In the genomic region with DNA sequence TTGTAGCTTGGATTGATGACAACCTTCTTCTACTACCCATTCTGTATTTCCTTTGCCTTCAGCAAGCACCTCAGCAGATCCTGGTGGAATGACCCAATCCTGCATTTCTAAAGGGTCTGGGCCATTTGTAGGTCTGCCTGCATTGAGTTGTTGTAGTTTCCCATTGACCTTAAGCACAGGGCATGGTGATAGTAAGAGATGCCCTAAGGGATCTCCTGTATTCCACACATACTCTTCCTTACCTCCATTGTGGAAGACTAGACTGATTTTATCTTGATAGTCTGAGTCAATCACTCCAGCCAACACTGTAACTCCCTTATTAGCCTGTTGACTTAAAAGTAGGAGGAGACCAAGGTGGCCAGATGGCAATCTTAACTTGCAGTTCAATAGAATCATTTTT, we compare ENCODE assay signal across 3 cellular contexts.
"Had no signal": no experiment of that assay in that cellular context is flagged by ENCODE, and none has a peak within 500 bp of the region (broad histone marks: within the 10 kb centered on the region; RNA-seq: fewer than 3 reads in every experiment).

No MANE protein-coding gene starts in this region.

- DNase-seq: GDM1, GF-D8 had no signal

- H3K4me3 ChIP-seq: GM12878 had no signal
